27 cellular contexts compared by ENCODE assay signal in genomic region chr16:52558448-52558847, GRCh38. TPM values are rescaled to one million over a fixed set of nuclear protein-coding genes. Genes with fewer than 3 reads are reported as not detected.
DNase-seq lines count a peak whose midpoint lies in the region; TF ChIP-seq lines count a peak whose summit lies in the region.
"Had no signal": no experiment of that assay in that cellular context is flagged by ENCODE, and none has a peak within 500 bp of the region (broad histone marks: within the 10 kb centered on the region; RNA-seq: fewer than 3 reads in every experiment).

No MANE protein-coding gene starts in this region.

- H3K9me3 ChIP-seq in colonic mucosa (no peaks in the 10 kb centered on the region), neural progenitor cell (ENCODE audit: low read depth) (no peaks in the 10 kb centered on the region), GM23248 (ENCODE audit: low read depth) (no peaks in the 10 kb centered on the region)
- H3K9me3 ChIP-seq: BLaER1 treated with 17β-estradiol and CSF1 and Interleukin-3, amounts not matched to agents 10 nM and 100 nM; Caco-2; SK-N-SH had no signal

- peaks cover 10% of the 10 kb centered on the region for H3K4me1 ChIP-seq in colonic mucosa
- H3K4me1 ChIP-seq in neural progenitor cell: peaks cover 11% of the 10 kb centered on the region
- H3K4me1 ChIP-seq in GM23248 (ENCODE audit: insufficient read depth): no peaks in the 10 kb centered on the region
- H3K4me1 ChIP-seq: BLaER1 treated with 17β-estradiol and CSF1 and Interleukin-3, amounts not matched to agents 10 nM and 100 nM had no signal

- H3K4me2 ChIP-seq in neural progenitor cell (no peak overlapping the region), GM23248 (ENCODE audit: unreplicated experiment) (no peak overlapping the region)
- H3K4me2 ChIP-seq: BLaER1 treated with 17β-estradiol and CSF1 and Interleukin-3, amounts not matched to agents 10 nM and 100 nM; GM23338; SK-N-SH had no signal

- TF ChIP-seq CTCF in 22Rv1 (IDR thresholded peaks at IDR 0.05): no peak
- no peak for TF ChIP-seq CTCF in colonic mucosa (IDR thresholded peaks at IDR 0.05)
- no peak for TF ChIP-seq CTCF in neural progenitor cell (IDR thresholded peaks at IDR 0.05)

- peaks cover 5% of the 10 kb centered on the region for H3K9me3 Mint-ChIP-seq in neural progenitor cell
- H3K9me3 Mint-ChIP-seq: GM23338 had no signal

- H3K36me3 ChIP-seq in colonic mucosa (no peaks in the 10 kb centered on the region), neural progenitor cell (no peaks in the 10 kb centered on the region), GM23248 (ENCODE audit: low read depth) (no peaks in the 10 kb centered on the region)
- H3K36me3 ChIP-seq: BLaER1 treated with 17β-estradiol and CSF1 and Interleukin-3, amounts not matched to agents 10 nM and 100 nM had no signal

- 45 to 46% methylated on average over 2 of the region's 2 CpGs for WGBS in GM23248 (ENCODE audit: low coverage in 1 of 2, low lambda C conversion rate in 2 of 2, missing lambda C conversion rate in 2 of 2), 2 experiments

- peaks cover 6% of the 10 kb centered on the region for H3K27me3 Mint-ChIP-seq in neural progenitor cell (ENCODE audit: insufficient read depth, low read depth)

- peaks cover 8% of the 10 kb centered on the region for H3K4me1 Mint-ChIP-seq in neural progenitor cell

- in situ Hi-C loops in GM23248 (cut with MboI): no loop called here

- no peaks in the 10 kb centered on the region for H3K79me2 ChIP-seq in neural progenitor cell (ENCODE audit: low read depth)
- H3K79me2 ChIP-seq in GM23248 (ENCODE audit: insufficient read depth): no peaks in the 10 kb centered on the region

- no peak overlapping the region for H3K4me3 Mint-ChIP-seq in neural progenitor cell
- H3K4me3 Mint-ChIP-seq: CD8-positive, alpha-beta T cell; GM23338; H9 had no signal

- H3K9me2 ChIP-seq in GM23248 (ENCODE audit: insufficient read depth): no peaks in the 10 kb centered on the region
- H3K9me2 ChIP-seq: SK-N-SH had no signal

- H3F3A ChIP-seq in neural progenitor cell (ENCODE audit: low read depth) (peaks cover 4% of the 10 kb centered on the region), GM23248 (ENCODE audit: insufficient read depth) (no peaks in the 10 kb centered on the region)

- intact Hi-C loops in colonic mucosa (cut with DNase I): no loop called here

- H3K27ac Mint-ChIP-seq in neural progenitor cell: peak overlapping the region; percentile 58
- H3K27ac Mint-ChIP-seq: CD8-positive, alpha-beta T cell; GM23338; H9 had no signal

- DNase-seq in NCI-H2227 (lab: John Stamatoyannopoulos, UW; ENCODE audit: unreplicated experiment) (peak; percentile 21), colonic mucosa (no peak), neural progenitor cell (ENCODE audit: low spot score) (no peak), SK-N-DZ (ENCODE audit: low spot score) (no peak), GM23248 (no peak)
- no peak for DNase-seq in activated CD4-positive, alpha-beta T cell treated with anti-CD3 and anti-CD28 coated beads for 1 hour
- DNase-seq: AML-193; Caco-2; CD8-positive, alpha-beta T cell; DMS 273 treated with DMSO at 0.1 percent for 48 hours; DND-41; H9; Kasumi-1; NCI-H1105; NCI-H1436 treated with DMSO at 0.1 percent for 48 hours; NCI-H187 treated with DMSO at 0.1 percent for 48 hours; NCI-H446 treated with DMSO at 0.1 percent for 48 hours; NCI-H526 treated with DMSO at 0.1 percent for 48 hours; SHP77 treated with DMSO at 0.1 percent for 48 hours; SK-N-SH; SW 1271 had no signal

- H3K27ac ChIP-seq in 22Rv1 (peak overlapping the region; percentile 99), colonic mucosa (peak overlapping the region; percentile 87), neural progenitor cell (no peak overlapping the region), GM23248 (no peak overlapping the region)
- H3K27ac ChIP-seq: BLaER1 treated with 17β-estradiol and CSF1 and Interleukin-3, amounts not matched to agents 10 nM and 100 nM had no signal

- H4K20me1 ChIP-seq in neural progenitor cell (ENCODE audit: low read depth) (no peaks in the 10 kb centered on the region), GM23248 (ENCODE audit: insufficient read depth) (no peaks in the 10 kb centered on the region)
- H4K20me1 ChIP-seq: BLaER1 treated with 17β-estradiol and CSF1 and Interleukin-3, amounts not matched to agents 10 nM and 100 nM had no signal

- H3K27me3 ChIP-seq in colonic mucosa (no peaks in the 10 kb centered on the region), neural progenitor cell (no peaks in the 10 kb centered on the region), GM23248 (replicated peaks; ENCODE audit: insufficient read depth) (no peaks in the 10 kb centered on the region)
- H3K27me3 ChIP-seq: BLaER1 treated with 17β-estradiol and CSF1 and Interleukin-3, amounts not matched to agents 10 nM and 100 nM had no signal

- H3K9ac ChIP-seq in colonic mucosa (ENCODE audit: low read depth in 2 of 2, low read length in 2 of 2) (peak overlapping the region in 1 of 2 donors; percentile 42), neural progenitor cell (no peak overlapping the region), GM23248 (no peak overlapping the region)
- H3K9ac ChIP-seq: BLaER1 treated with 17β-estradiol and CSF1 and Interleukin-3, amounts not matched to agents 10 nM and 100 nM; SK-N-SH had no signal

- no peaks in the 10 kb centered on the region for H3K36me3 Mint-ChIP-seq in neural progenitor cell
- H3K36me3 Mint-ChIP-seq: CD8-positive, alpha-beta T cell had no signal

- H3K4me3 ChIP-seq in colonic mucosa (no peak overlapping the region), neural progenitor cell (no peak overlapping the region), GM23248 (no peak overlapping the region)
- H3K4me3 ChIP-seq: A549; BLaER1 treated with 17β-estradiol and CSF1 and Interleukin-3, amounts not matched to agents 10 nM and 100 nM; GM23338 had no signal

- H2AFZ ChIP-seq in neural progenitor cell (replicated peaks) (no peak overlapping the region), GM23248 (no peak overlapping the region)
- H2AFZ ChIP-seq: GM23338 had no signal

RNA-seq across cellular contexts. Expression of gene TOX3, which starts 11.5 kb away (rescaled TPM):
- total RNA-seq in colonic mucosa: 10 to 100 TPM; 50.5 to 53.0 TPM
- total RNA-seq in neural progenitor cell (ENCODE audit: low replicate concordance): 44.2 and 48.1 TPM in 2 replicates
- polyA plus RNA-seq in SK-N-DZ (2014; cell fraction: cytosol; rRNA removed): 15.7 and 16.5 TPM in 2 replicates
- polyA plus RNA-seq in SK-N-DZ (2014; cell fraction: nucleus; rRNA removed): 7.1 and 10.9 TPM in 2 replicates
- not detected in 2 replicates for total RNA-seq in GM23248 (2014; rRNA removed; shearing (Covaris generic))
- not detected in 2 replicates for polyA plus RNA-seq in GM23248 (2016; fragmentation: Nextera tagmentation; extraction: Ambion mirVana)
- total RNA-seq: CD8-positive, alpha-beta T cell; M059J; OCI-LY7 had no signal
- polyA plus RNA-seq: SK-N-SH had no signal

Comparison
In these comparisons a context has a peak if more than half of its experiments do, and no peak if none do; other contexts are left out.
1. H3K27ac ChIP-seq: peak in 22Rv1 (single experiment) and colonic mucosa (single experiment); none in neural progenitor cell (single experiment) and GM23248 (single experiment).
2. RNA of gene TOX3, which starts 11.5 kb away (total RNA-seq): 50.5 to 53.0 TPM in colonic mucosa and 44.2 to 48.1 TPM in neural progenitor cell; not detected in GM23248; every median in the first group is over 10 times any median in the second.